ENCODE assay signal across 10 cellular contexts in the genomic region with DNA sequence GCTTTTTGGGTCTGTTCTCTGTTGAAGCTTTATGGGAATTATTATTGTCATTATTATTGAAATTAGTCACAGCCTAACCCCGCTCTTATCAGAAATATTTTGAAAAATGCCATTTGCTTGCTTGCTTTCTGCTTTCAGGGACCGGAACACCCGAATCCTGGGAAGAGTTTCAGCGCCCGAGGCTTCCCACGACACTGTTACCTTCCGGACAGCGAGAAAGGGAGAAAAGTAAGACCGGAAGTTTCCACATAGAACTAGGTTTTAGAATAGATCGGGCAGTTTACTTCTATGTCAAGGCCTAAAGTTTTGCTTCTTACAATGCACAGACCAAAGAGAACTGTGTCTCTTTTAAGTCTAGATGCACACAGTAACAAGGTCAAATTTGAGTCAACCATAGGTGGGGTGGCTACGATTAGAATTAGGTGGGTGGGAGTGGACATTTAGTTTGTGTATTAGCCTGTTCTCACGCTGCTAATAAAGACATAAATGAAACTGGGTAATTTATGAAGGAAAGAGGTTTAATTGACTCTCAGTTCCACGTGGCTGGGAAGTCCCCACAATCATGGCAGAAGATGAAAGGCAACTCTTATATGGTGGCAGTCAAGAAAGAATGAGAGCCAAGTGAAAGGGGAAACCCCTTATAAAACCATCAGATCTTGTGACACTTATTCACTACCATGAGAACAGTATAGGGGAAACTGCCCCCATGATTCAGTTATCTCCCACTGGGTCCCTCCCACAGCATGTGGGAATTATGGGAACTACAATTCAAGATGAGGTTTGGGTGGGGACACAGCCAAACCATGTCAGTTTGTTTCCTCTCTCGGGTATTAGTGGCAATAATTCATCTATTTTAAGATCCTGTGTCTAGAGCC. TPM values are rescaled to one million over a fixed set of nuclear protein-coding genes. Genes with fewer than 3 reads are reported as not detected.
DNase-seq lines count a peak whose midpoint lies in the region; ATAC-seq and TF ChIP-seq lines count a peak whose summit lies in the region.
"Had no signal": no experiment of that assay in that cellular context is flagged by ENCODE, and none has a peak within 500 bp of the region (broad histone marks: within the 10 kb centered on the region; RNA-seq: fewer than 3 reads in every experiment).

No MANE protein-coding gene starts in this region.

- TF ChIP-seq EP300 in transverse colon (IDR thresholded peaks at IDR 0.05; ENCODE audit: low read depth): no peak

- DNase-seq in stimulated activated CD4-positive, alpha-beta T cell treated with anti-CD3 and anti-CD28 coated beads, Interleukin-12 subunit alpha, Interleukin-12 subunit beta, amount 100 ng/mL, for 4 hours: peak; percentile 13
- no peak for DNase-seq in stimulated activated CD4-positive, alpha-beta T cell treated with anti-CD3 and anti-CD28 coated beads, Interleukin-1b, Interleukin-23, amount 100 ng/mL, for 48 hours
- peak; percentile 41 for DNase-seq in activated naive CD4-positive, alpha-beta T cell treated with anti-CD3 and anti-CD28 coated beads, Interleukin-2, amount 50 U/mL, for 16 hours
- no peak for DNase-seq in germinal center (ENCODE audit: low spot score)
- no peak for DNase-seq in OCI-M1 (lab: John Stamatoyannopoulos, UW)
- no peak for DNase-seq in transverse colon
- DNase-seq: heart left ventricle had no signal

- TF ChIP-seq POLR2A in transverse colon (IDR thresholded peaks at IDR 0.05): no peak

- intact Hi-C loops in transverse colon (cut with DNase I; ENCODE audit: low total_unique reads): no loop called here

- peaks cover 39 to 70% (median 58%) of the 10 kb centered on the region in 5 donors for H3K36me3 ChIP-seq in subcutaneous abdominal adipose tissue (ENCODE audit: control insufficient read depth in 5 of 5, insufficient read depth in 5 of 5, low read length in 5 of 5)
- peaks cover 0 to 14% (median 4%) of the 10 kb centered on the region in 4 donors for H3K36me3 ChIP-seq in transverse colon
- H3K36me3 ChIP-seq: cardiac muscle cell had no signal

- 69 to 76% methylated on average over 13 to 14 of the region's 14 CpGs for WGBS in transverse colon (ENCODE audit: low coverage in 1 of 2), 2 donors

- peak overlapping the region in 2 of 5 donors; percentile 21 to 30 for H3K9ac ChIP-seq in subcutaneous abdominal adipose tissue (ENCODE audit: low read length in 5 of 5)

- no peak overlapping the region for H3K4me3 ChIP-seq in subcutaneous abdominal adipose tissue (ENCODE audit: low read depth in 1 of 5, low read length in 5 of 5)
- H3K4me3 ChIP-seq in transverse colon: no peak overlapping the region
- H3K4me3 ChIP-seq: cardiac muscle cell, heart left ventricle had no signal

- H3K4me1 ChIP-seq in subcutaneous abdominal adipose tissue (ENCODE audit: control insufficient read depth in 5 of 5, insufficient read depth in 5 of 5, low read length in 5 of 5) (peaks cover 17 to 68% (median 23%) of the 10 kb centered on the region in 5 donors), transverse colon (peaks cover 0 to 17% (median 0%) of the 10 kb centered on the region in 4 donors)

- ATAC-seq in HG02642 (IDR thresholded peaks at IDR 0.05; ENCODE audit: poor library complexity, unreplicated experiment): peak; percentile 62

- no peaks in the 10 kb centered on the region for H3K9me3 ChIP-seq in subcutaneous abdominal adipose tissue (ENCODE audit: control insufficient read depth in 5 of 5, low read length in 5 of 5)
- no peaks in the 10 kb centered on the region for H3K9me3 ChIP-seq in transverse colon
- H3K9me3 ChIP-seq: heart left ventricle had no signal

- peak overlapping the region; percentile 80 for H3K27ac ChIP-seq in subcutaneous abdominal adipose tissue (ENCODE audit: low read depth, low read length)
- H3K27ac ChIP-seq in transverse colon: no peak overlapping the region
- H3K27ac ChIP-seq: cardiac muscle cell, heart left ventricle had no signal

- in situ Hi-C loops in transverse colon (cut with MboI; ENCODE audit: low pct_ligation_motif_present in 1 of 4, low pct_unique_long_range_greater_than_20kb in 1 of 4, low sequenced_read_pairs in 3 of 4): no loop called here

- TF ChIP-seq CTCF in transverse colon (IDR thresholded peaks at IDR 0.05): no peak

- no peaks in the 10 kb centered on the region for H3K27me3 ChIP-seq in subcutaneous abdominal adipose tissue (ENCODE audit: control insufficient read depth in 5 of 5, insufficient read depth in 4 of 5, low read length in 5 of 5)
- H3K27me3 ChIP-seq in transverse colon: no peaks in the 10 kb centered on the region
- H3K27me3 ChIP-seq: cardiac muscle cell, heart left ventricle had no signal

RNA-seq across cellular contexts. Expression of a gene that starts 12.9 kb away (rescaled TPM):
- total RNA-seq in transverse colon: 10 to 100 TPM in 1 of 4 donors, 1 to 10 TPM in 3; 4.6 to 16.5 (median 7.5) TPM
- total RNA-seq: cardiac muscle cell had no signal

RNA-seq across cellular contexts. Expression of a gene that starts 27.9 kb away (rescaled TPM):
- 10 to 100 TPM; 61.3 to 95.3 (median 77.6) TPM for total RNA-seq in transverse colon

RNA-seq across cellular contexts. Expression of a gene that starts 57.1 kb away (rescaled TPM):
- 10 to 100 TPM; 17.6 to 62.1 (median 26.2) TPM for total RNA-seq in transverse colon

Comparison
In these comparisons a context has a peak if more than half of its experiments do, and no peak if none do; other contexts are left out.
1. DNase-seq: peak in stimulated activated CD4-positive, alpha-beta T cell treated with anti-CD3 and anti-CD28 coated beads, Interleukin-12 subunit alpha, Interleukin-12 subunit beta, amount 100 ng/mL, for 4 hours (single experiment) and activated naive CD4-positive, alpha-beta T cell treated with anti-CD3 and anti-CD28 coated beads, Interleukin-2, amount 50 U/mL, for 16 hours (single experiment); none in stimulated activated CD4-positive, alpha-beta T cell treated with anti-CD3 and anti-CD28 coated beads, Interleukin-1b, Interleukin-23, amount 100 ng/mL, for 48 hours (single experiment), germinal center (single experiment), OCI-M1 (single experiment) and transverse colon (single experiment).